16 cellular contexts compared by ENCODE assay signal in the genomic region with DNA sequence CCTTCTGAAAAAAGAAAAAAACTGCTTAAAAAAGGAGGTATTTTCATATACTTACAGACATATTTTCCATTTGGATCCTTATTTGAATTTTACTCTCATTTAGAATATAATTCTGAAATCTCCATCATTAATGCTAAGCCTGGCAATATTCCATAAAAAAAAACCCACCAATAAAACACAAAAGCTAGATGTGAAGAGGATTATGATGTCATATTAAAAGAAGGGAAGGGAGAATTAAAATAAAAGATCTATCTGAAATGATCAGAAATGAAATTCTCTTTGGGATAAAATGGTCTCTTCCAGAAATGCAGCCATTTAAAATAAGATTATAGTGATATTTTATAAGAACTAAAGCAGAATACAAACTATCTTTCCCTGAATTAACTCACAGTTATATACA.
DNase-seq lines count a peak whose midpoint lies in the region; ATAC-seq and TF ChIP-seq lines count a peak whose summit lies in the region.
"Had no signal": no experiment of that assay in that cellular context is flagged by ENCODE, and none has a peak within 500 bp of the region (broad histone marks: within the 10 kb centered on the region; RNA-seq: fewer than 3 reads in every experiment).

No MANE protein-coding gene starts in this region.

- H3F3A ChIP-seq in PC-9 (ENCODE audit: insufficient read depth, low read depth), result peaks cover 19% of the 10 kb centered on the region

- H3K4me2 ChIP-seq in PC-9, result peak overlapping the region; percentile 76; the same call in 1 of the 2 replicates

- H3K4me1 Mint-ChIP-seq in Calu3 (ENCODE audit: low read depth, unreplicated experiment), result peaks cover 34% of the 10 kb centered on the region

- H3K36me3 ChIP-seq in ACC112 (ENCODE audit: insufficient read depth, low read length) (no peaks in the 10 kb centered on the region), PC-9 (ENCODE audit: low read depth) (no peaks in the 10 kb centered on the region), gastrocnemius medialis (no peaks in the 10 kb centered on the region)

- H3K36me3 Mint-ChIP-seq in Calu3 (ENCODE audit: insufficient read depth, unreplicated experiment), result peaks cover 6% of the 10 kb centered on the region

- POLR2A ChIA-PET in PC-9 (lab: Charles Lee; ENCODE audit: unreplicated experiment), result interaction anchor here (0.9 kb wide), 1 partner anchor 57 kb away, joined by 8 read pairs; no protein-coding TSS in a partner anchor

- intact Hi-C loops in Calu3 (cut with micrococcal nuclease; ENCODE audit: unreplicated experiment), result no loop called here
- intact Hi-C loops in PC-9 (cut with micrococcal nuclease; ENCODE audit: unreplicated experiment), result no loop called here
- intact Hi-C loops in gastrocnemius medialis (cut with DNase I; ENCODE audit: low total_unique reads), result no loop called here

- ATAC-seq in gastrocnemius medialis (no peak), GM18867 (IDR thresholded peaks at IDR 0.05; ENCODE audit: unreplicated experiment) (no peak)
- ATAC-seq in activated CD4-positive, CD25-positive, alpha-beta regulatory T cell treated with anti-CD3 and anti-CD28 coated beads, Interleukin-2, amount 50 U/mL, for 24 hours, result no peak
- ATAC-seq: K562 had no signal

- no peaks in the 10 kb centered on the region for H3K27me3 Mint-ChIP-seq in Calu3 (ENCODE audit: unreplicated experiment)

- H3K9me3 Mint-ChIP-seq in Calu3 (ENCODE audit: low read depth, unreplicated experiment), result peaks cover 3% of the 10 kb centered on the region
- H3K9me3 Mint-ChIP-seq: CD4-positive, alpha-beta T cell; H9 had no signal

- H3K4me3 Mint-ChIP-seq in Calu3 (ENCODE audit: low read depth, unreplicated experiment), result no peak overlapping the region
- H3K4me3 Mint-ChIP-seq: CD4-positive, alpha-beta T cell; H9 had no signal

- H3K9me2 ChIP-seq in PC-9 (ENCODE audit: insufficient read depth), result no peaks in the 10 kb centered on the region

- in situ Hi-C loops in gastrocnemius medialis (cut with MboI; ENCODE audit: low sequenced_read_pairs in 4 of 4), result no loop called here

- no peak for TF ChIP-seq CTCF in Calu3 (IDR thresholded peaks at IDR 0.05; ENCODE audit: unreplicated experiment)
- no peak for TF ChIP-seq CTCF in PC-9 (conservative IDR thresholded peaks at IDR 0.05)
- no peak for TF ChIP-seq CTCF in gastrocnemius medialis (IDR thresholded peaks at IDR 0.05 in 4 of 5, conservative IDR thresholded peaks at IDR 0.05 in 1 of 5)

- BruUV-seq in Calu3 (replicated peaks; lab: Mats Ljungman, UMichigan) (no TSS peak), PC-9 (replicated peaks; lab: Mats Ljungman, UMichigan) (no TSS peak)

- no peak overlapping the region for H2AFZ ChIP-seq in ACC112 (ENCODE audit: low read length, unreplicated experiment)
- no peak overlapping the region for H2AFZ ChIP-seq in PC-9

- no peak for TF ChIP-seq POLR2A in gastrocnemius medialis (IDR thresholded peaks at IDR 0.05)

- CTCF ChIA-PET in Calu3 (lab: Charles Lee) (interaction anchor here (1.3 to 1.5 kb wide), 2 partner anchors 23 to 45 kb away, joined by 3 to 4 read pairs; no protein-coding TSS in a partner anchor), PC-9 (lab: Charles Lee) (interaction anchor here (2.1 kb wide), 1 partner anchor 20 kb away, joined by 6 read pairs; no protein-coding TSS in a partner anchor)

- H3K9me3 ChIP-seq in PC-9 (ENCODE audit: insufficient read depth, low read depth), result no peaks in the 10 kb centered on the region
- H3K9me3 ChIP-seq in gastrocnemius medialis, result no peaks in the 10 kb centered on the region

- H4K20me1 ChIP-seq in PC-9 (ENCODE audit: insufficient read depth), result no peaks in the 10 kb centered on the region

- H3K79me2 ChIP-seq in ACC112 (ENCODE audit: control insufficient read depth, insufficient read depth, low read length, unreplicated experiment) (no peaks in the 10 kb centered on the region), PC-9 (ENCODE audit: low read depth) (no peaks in the 10 kb centered on the region)

- H3K27ac Mint-ChIP-seq in Calu3 (ENCODE audit: unreplicated experiment), result peak overlapping the region; percentile 74
- H3K27ac Mint-ChIP-seq: CD4-positive, alpha-beta T cell had no signal

- H3K27me3 ChIP-seq in ACC112 (ENCODE audit: insufficient read depth, low read length), result no peaks in the 10 kb centered on the region
- H3K27me3 ChIP-seq in PC-9 (ENCODE audit: insufficient read depth, low read depth), result no peaks in the 10 kb centered on the region
- no peaks in the 10 kb centered on the region for H3K27me3 ChIP-seq in gastrocnemius medialis

- H3K27ac ChIP-seq in ACC112 (ENCODE audit: low read depth, low read length) (0 out of 2 replicates have a peak overlapping the region, but pooled peaks have one; percentile 15), PC-9 (peak overlapping the region; percentile 90), epithelial cell of prostate (peak overlapping the region; percentile 83), gastrocnemius medialis (no peak overlapping the region)
- H3K27ac ChIP-seq: C4-2B, HL-60 had no signal

- no peak for DNase-seq in Calu3
- no peak for DNase-seq in PC-9
- no peak for DNase-seq in epithelial cell of prostate (ENCODE audit: low read depth, low spot score)
- no peak for DNase-seq in gastrocnemius medialis
- no peak for DNase-seq in stimulated activated CD4-positive, alpha-beta T cell treated with anti-CD3 and anti-CD28 coated beads, Interleukin-12 subunit alpha, Interleukin-12 subunit beta, amount 100 ng/mL, for 4 hours
- DNase-seq: AML-193; CD4-positive, alpha-beta T cell; DMS79 treated with DMSO at 0.1 percent for 48 hours; H9; IMR-90 had no signal

- H3K4me3 ChIP-seq in ACC112 (ENCODE audit: low read depth, low read length) (no peak overlapping the region), PC-9 (no peak overlapping the region), gastrocnemius medialis (no peak overlapping the region)
- H3K4me3 ChIP-seq: K562 had no signal

- H3K4me1 ChIP-seq in ACC112 (ENCODE audit: control insufficient read depth, insufficient read depth, low read length, unreplicated experiment) (peaks cover 16% of the 10 kb centered on the region), PC-9 (replicated peaks; ENCODE audit: insufficient read depth) (peaks cover 39% of the 10 kb centered on the region), gastrocnemius medialis (no peaks in the 10 kb centered on the region)

Comparison
In these comparisons a context has a peak if more than half of its experiments do, and no peak if none do; other contexts are left out.
1. H3K27ac ChIP-seq: peak in ACC112 (single experiment), PC-9 (single experiment) and epithelial cell of prostate (single experiment); none in gastrocnemius medialis (0 of 4).